ENCODE assay signal across 24 cellular contexts in the genomic region with DNA sequence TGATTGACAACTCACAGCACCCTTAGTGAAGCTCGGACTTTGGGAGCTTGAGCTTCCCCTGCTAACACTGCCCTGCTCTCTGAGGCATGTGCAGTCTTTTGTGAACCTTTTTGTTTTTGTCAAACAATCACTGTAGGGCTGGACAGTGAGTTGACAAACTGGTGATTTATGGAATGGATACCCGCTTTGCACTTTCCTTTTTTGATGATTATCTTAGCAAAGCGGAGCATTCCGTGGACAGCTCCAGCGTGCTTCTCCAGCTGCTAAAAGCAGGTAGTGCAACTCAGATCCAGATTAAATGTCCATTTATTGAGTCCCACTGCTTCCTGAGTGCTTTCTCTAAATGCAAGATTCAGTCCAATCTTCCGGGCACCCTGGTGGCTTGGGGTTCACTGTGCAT.
"Had no signal": no experiment of that assay in that cellular context is flagged by ENCODE, and none has a peak within 500 bp of the region (broad histone marks: within the 10 kb centered on the region; RNA-seq: fewer than 3 reads in every experiment).

No MANE protein-coding gene starts in this region.

- DNase-seq: activated CD4-positive, alpha-beta T cell treated with anti-CD3 and anti-CD28 coated beads for 48 hours; activated CD4-positive, alpha-beta T cell treated with anti-CD3 and anti-CD28 coated beads, Interleukin-2, amount 50 U/mL, for 4 hours; activated CD4-positive, CD25-positive, alpha-beta regulatory T cell treated with anti-CD3 and anti-CD28 coated beads, Interleukin-2, amount 50 U/mL, for 72 hours; activated CD8-positive, alpha-beta memory T cell treated with anti-CD3 and anti-CD28 coated beads, Interleukin-2, amount 10 ng/mL, durations not matched to agents 7 days and 5 days; activated effector memory CD4-positive, alpha-beta T cell treated with Interleukin-2 at 50 U/mL for 16 hours; activated naive CD4-positive, alpha-beta T cell; activated naive CD8-positive, alpha-beta T cell treated with anti-CD3 and anti-CD28 coated beads, Interleukin-2, amount 50 U/mL, for 24 hours; activated T-cell treated with anti-CD3 and anti-CD28 coated beads, Interleukin-2, amount 50 U/mL, for 24 hours; amniotic stem cell; brain microvascular endothelial cell; IMR-90; KG1; NCI-H1092; NCI-H1417; NCI-H1930; NCI-H345; Peyer's patch; Right ventricle myocardium superior; SJCRH30; T-helper 17 cell; T-helper 9 cell had no signal

- H3K27ac ChIP-seq: ascending aorta, brain microvascular endothelial cell, cardiac muscle cell, Peyer's patch, RWPE1, SJCRH30 had no signal

- H3K4me1 ChIP-seq: Peyer's patch, SJCRH30 had no signal

- H3K9me3 ChIP-seq: ascending aorta, Peyer's patch, SJCRH30 had no signal

- H3K4me3 ChIP-seq: ascending aorta, cardiac muscle cell, Peyer's patch, SJCRH30 had no signal

- H3K27me3 ChIP-seq: ascending aorta, brain microvascular endothelial cell, cardiac muscle cell, Peyer's patch, SJCRH30 had no signal

- H3K36me3 ChIP-seq: ascending aorta, brain microvascular endothelial cell, cardiac muscle cell, Peyer's patch, SJCRH30 had no signal
